14 cellular contexts compared by ENCODE assay signal in the genomic region with DNA sequence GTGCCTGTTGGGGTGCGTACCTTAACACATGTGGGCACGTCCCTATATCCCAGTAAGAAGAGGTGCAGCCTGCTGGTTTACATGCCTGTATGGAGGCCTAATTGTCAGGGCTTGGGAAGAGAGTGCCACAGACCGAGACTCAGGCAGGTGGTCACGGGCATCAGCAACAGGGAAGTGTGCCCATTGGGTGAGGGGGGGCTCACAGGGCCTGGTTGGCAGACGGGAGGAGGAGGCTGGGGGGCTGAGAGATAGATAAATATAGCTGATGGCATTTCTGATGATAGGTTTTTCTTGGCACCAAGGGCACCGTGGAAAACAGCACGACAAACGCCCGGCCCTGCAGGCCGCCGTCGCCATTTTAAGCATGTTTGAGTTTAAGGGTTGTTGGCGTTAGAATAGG. TPM values are rescaled to one million over a fixed set of nuclear protein-coding genes. Genes with fewer than 3 reads are reported as not detected.
DNase-seq lines count a peak whose midpoint lies in the region; ATAC-seq, FAIRE-seq and TF ChIP-seq lines count a peak whose summit lies in the region.
"Had no signal": no experiment of that assay in that cellular context is flagged by ENCODE, and none has a peak within 500 bp of the region (broad histone marks: within the 10 kb centered on the region; RNA-seq: fewer than 3 reads in every experiment).

No MANE protein-coding gene starts in this region.

- H3K27ac ChIP-seq in astrocyte (ENCODE audit: low read depth, low read length) (peak overlapping the region; percentile 40), left lung (peak overlapping the region; percentile 55 to 73), stomach (peak overlapping the region in 4 of 5 donors; percentile 36 to 88 (median 73))

- peak overlapping the region; percentile 51 for H3K9ac ChIP-seq in astrocyte (ENCODE audit: low read length)

- H3K27me3 Mint-ChIP-seq in Caco-2 (ENCODE audit: insufficient read depth, unreplicated experiment) (peaks cover 2% of the 10 kb centered on the region), astrocyte (ENCODE audit: low read depth, unreplicated experiment) (peaks cover 67% of the 10 kb centered on the region)

- 77 to 82% (median 79%) methylated on average over 13 of the region's 13 CpGs for WGBS in stomach, 5 donors

- no peak for ATAC-seq in left lung
- ATAC-seq in HG03354 (IDR thresholded peaks at IDR 0.05; ENCODE audit: poor library complexity, severe bottlenecking, unreplicated experiment), result no peak
- ATAC-seq: activated CD8-positive, alpha-beta memory T cell treated with anti-CD3 and anti-CD28 coated beads, Interleukin-2, amount 10 ng/mL, durations not matched to agents 7 days and 5 days had no signal

- H3K4me3 ChIP-seq in Caco-2 (ENCODE audit: low read depth, low read length) (no peak overlapping the region), astrocyte (ENCODE audit: insufficient read depth, low read depth, low read length) (no peak overlapping the region), left lung (no peak overlapping the region), stomach (no peak overlapping the region)

- H3K4me1 Mint-ChIP-seq in Caco-2 (ENCODE audit: low read depth, unreplicated experiment) (peaks cover 25% of the 10 kb centered on the region), astrocyte (ENCODE audit: low read depth, unreplicated experiment) (peaks cover 29% of the 10 kb centered on the region)

- H3K36me3 ChIP-seq in Caco-2 (ENCODE audit: control insufficient read depth, insufficient read depth, low read length), result no peaks in the 10 kb centered on the region
- H3K36me3 ChIP-seq in astrocyte (ENCODE audit: insufficient read depth, low read length), result no peaks in the 10 kb centered on the region
- no peaks in the 10 kb centered on the region for H3K36me3 ChIP-seq in left lung
- no peaks in the 10 kb centered on the region for H3K36me3 ChIP-seq in stomach
- H3K36me3 ChIP-seq: WERI-Rb-1 had no signal

- no peaks in the 10 kb centered on the region for H3K36me3 Mint-ChIP-seq in Caco-2 (ENCODE audit: insufficient read depth, unreplicated experiment)
- peaks cover 8% of the 10 kb centered on the region for H3K36me3 Mint-ChIP-seq in astrocyte (ENCODE audit: low read depth, unreplicated experiment)
- H3K36me3 Mint-ChIP-seq: activated CD8-positive, alpha-beta memory T cell treated with anti-CD3 and anti-CD28 coated beads, Interleukin-2, amount 10 ng/mL, durations not matched to agents 7 days and 5 days; memory B cell; type B pancreatic cell had no signal

- no peak for TF ChIP-seq EP300 in stomach (IDR thresholded peaks at IDR 0.05)

- no peaks in the 10 kb centered on the region; the same call in none of the 2 replicates for H3K27me3 ChIP-seq in Caco-2 (replicated peaks; ENCODE audit: control insufficient read depth, insufficient read depth, low read length)
- H3K27me3 ChIP-seq in astrocyte (ENCODE audit: insufficient read depth, low read length), result no peaks in the 10 kb centered on the region
- no peaks in the 10 kb centered on the region for H3K27me3 ChIP-seq in left lung
- no peaks in the 10 kb centered on the region for H3K27me3 ChIP-seq in stomach

- no peak for TF ChIP-seq CTCF in Caco-2 (IDR thresholded peaks at IDR 0.05; ENCODE audit: insufficient read depth in 1 of 2, low read depth in 1 of 2, low read length in 1 of 2, severe bottlenecking in 1 of 2, unreplicated experiment in 1 of 2)
- TF ChIP-seq CTCF in astrocyte (IDR thresholded peaks at IDR 0.05; ENCODE audit: insufficient read depth, low read depth, low read length), result no peak
- TF ChIP-seq CTCF in left lung (IDR thresholded peaks at IDR 0.05), result no peak
- TF ChIP-seq CTCF in stomach (IDR thresholded peaks at IDR 0.05), result no peak

- DNase-seq in Caco-2 (no peak), astrocyte (ENCODE audit: low read depth) (no peak), left lung (peak in 1 of 2 donors; percentile 24), stomach (no peak), NCI-H226 (no peak), NCI-H1105 treated with DMSO at 0.1 percent for 48 hours (lab: John Stamatoyannopoulos, UW) (no peak), DMS114 treated with DMSO at 0.1 percent for 48 hours (lab: John Stamatoyannopoulos, UW; ENCODE audit: unreplicated experiment) (no peak)
- DNase-seq: activated CD8-positive, alpha-beta memory T cell treated with anti-CD3 and anti-CD28 coated beads, Interleukin-2, amount 10 ng/mL, durations not matched to agents 7 days and 5 days; activated naive CD4-positive, alpha-beta T cell treated with anti-CD3 and anti-CD28 coated beads for 36 hours; NCI-H2171; WERI-Rb-1 had no signal

- no peak for TF ChIP-seq POLR2A in stomach (IDR thresholded peaks at IDR 0.05)

- no peaks in the 10 kb centered on the region for H3K9me3 Mint-ChIP-seq in Caco-2 (ENCODE audit: unreplicated experiment)
- peaks cover 4% of the 10 kb centered on the region for H3K9me3 Mint-ChIP-seq in astrocyte (ENCODE audit: unreplicated experiment)
- H3K9me3 Mint-ChIP-seq: activated naive CD4-positive, alpha-beta T cell treated with anti-CD3 and anti-CD28 coated beads for 36 hours; memory B cell; type B pancreatic cell had no signal

- CTCF ChIA-PET in Caco-2 (lab: Charles Lee), result interaction anchor here (0.5 to 1.7 kb wide), 2 partner anchors 22 to 56 kb away, joined by 3 to 10 read pairs; no protein-coding TSS in a partner anchor

- FAIRE-seq in astrocyte (lab: Jason Lieb, UNC), result no peak

- peaks cover 19% of the 10 kb centered on the region for H3K4me1 ChIP-seq in Caco-2
- H3K4me1 ChIP-seq in astrocyte (ENCODE audit: insufficient read depth, low read length), result peaks cover 62% of the 10 kb centered on the region
- H3K4me1 ChIP-seq in left lung, result peaks cover 58 to 84% of the 10 kb centered on the region in 2 donors
- peaks cover 87 to 100% (median 94%) of the 10 kb centered on the region in 4 donors for H3K4me1 ChIP-seq in stomach

- H3K4me3 Mint-ChIP-seq in Caco-2 (ENCODE audit: unreplicated experiment) (no peak overlapping the region), astrocyte (ENCODE audit: unreplicated experiment) (no peak overlapping the region)
- H3K4me3 Mint-ChIP-seq: activated CD8-positive, alpha-beta memory T cell treated with anti-CD3 and anti-CD28 coated beads, Interleukin-2, amount 10 ng/mL, durations not matched to agents 7 days and 5 days; activated naive CD4-positive, alpha-beta T cell treated with anti-CD3 and anti-CD28 coated beads for 36 hours; memory B cell; type B pancreatic cell had no signal

- POLR2A ChIA-PET in Caco-2 (lab: Charles Lee), result no interaction called here

- H3K9me3 ChIP-seq in Caco-2, result no peaks in the 10 kb centered on the region
- no peaks in the 10 kb centered on the region for H3K9me3 ChIP-seq in astrocyte (ENCODE audit: insufficient read depth, low read depth, low read length)
- H3K9me3 ChIP-seq in left lung, result no peaks in the 10 kb centered on the region
- H3K9me3 ChIP-seq in stomach, result no peaks in the 10 kb centered on the region

- H3K27ac Mint-ChIP-seq in Caco-2 (ENCODE audit: unreplicated experiment), result peak overlapping the region; percentile 90
- no peak overlapping the region for H3K27ac Mint-ChIP-seq in astrocyte (ENCODE audit: unreplicated experiment)
- H3K27ac Mint-ChIP-seq: activated CD8-positive, alpha-beta memory T cell treated with anti-CD3 and anti-CD28 coated beads, Interleukin-2, amount 10 ng/mL, durations not matched to agents 7 days and 5 days; activated naive CD4-positive, alpha-beta T cell treated with anti-CD3 and anti-CD28 coated beads for 36 hours; memory B cell; type B pancreatic cell had no signal

- no TSS peak for BruUV-seq in Caco-2 (replicated peaks; lab: Mats Ljungman, UMichigan)

- H2AFZ ChIP-seq in astrocyte (ENCODE audit: low read depth, low read length), result no peak overlapping the region

- peaks cover 54% of the 10 kb centered on the region for H4K20me1 ChIP-seq in astrocyte (ENCODE audit: insufficient read depth, low read length)

- peak overlapping the region; percentile 64 for H3K4me2 ChIP-seq in astrocyte (ENCODE audit: low read length)

- peaks cover 98% of the 10 kb centered on the region for H3K79me2 ChIP-seq in astrocyte (ENCODE audit: insufficient read depth, low read length)

- intact Hi-C loops in Caco-2 (cut with micrococcal nuclease; ENCODE audit: unreplicated experiment), result loop anchor here (5.0 kb wide), 1 partner anchor 59 kb away; no protein-coding TSS in a partner anchor
- intact Hi-C loops in left lung (cut with DNase I), result no loop called here
- intact Hi-C loops in stomach (cut with DNase I; ENCODE audit: low total_unique reads), result loop anchor here (5.0 kb wide), 1 partner anchor 36 kb away; a partner anchor contains a TSS

RNA-seq across cellular contexts. Expression of a gene that starts 37.6 kb away (rescaled TPM):
- total RNA-seq in Caco-2 (2022), result 0.35 and 0.82 TPM in 2 replicates
- total RNA-seq in astrocyte, result 8.4 and 9.6 TPM in 2 replicates
- total RNA-seq in left lung, result 100 to 1,000 TPM; 166 to 237 TPM
- total RNA-seq in stomach, result 100 to 1,000 TPM in 1 of 5 donors, 10 to 100 TPM in 4; 14.0 to 183 (median 63.3) TPM
- polyA plus RNA-seq in stomach, result 10 to 100 TPM; 11.5 to 45.0 (median 30.2) TPM

Comparison
In these comparisons a context has a peak if more than half of its experiments do, and no peak if none do; other contexts are left out.
1. intact Hi-C loops: an anchor here in Caco-2 (5.0 kb wide) and stomach (5.0 kb wide); none called in left lung.